1 cellular context compared by ENCODE assay signal in the genomic region with DNA sequence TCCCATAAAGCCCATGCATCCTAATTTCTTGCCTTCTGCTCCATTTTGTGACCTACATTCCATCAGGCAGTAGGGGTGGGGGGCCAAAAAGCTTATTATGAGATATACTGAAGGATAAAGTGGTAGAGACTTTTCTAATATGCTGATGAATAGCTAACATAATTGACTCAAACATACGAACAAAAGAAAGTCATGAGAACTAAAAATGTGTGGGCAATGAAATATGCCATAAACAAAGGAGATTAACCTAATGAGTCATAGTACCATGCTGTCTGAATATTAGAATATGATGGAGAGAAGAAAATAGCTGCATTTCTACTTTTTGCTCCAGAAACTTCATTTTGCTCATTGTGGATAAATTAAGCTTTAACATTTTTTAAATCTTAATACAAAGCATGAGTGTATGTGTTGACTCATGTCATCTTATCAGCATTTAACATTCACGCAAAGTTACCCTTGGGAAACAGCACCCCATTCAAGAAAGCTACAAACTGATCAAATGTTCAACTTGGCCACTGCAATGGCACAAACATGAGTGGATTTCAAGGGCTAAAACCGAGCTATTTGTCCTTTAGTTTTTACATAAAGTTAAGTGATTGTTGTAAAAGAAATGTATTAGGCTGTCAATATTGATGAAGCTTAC.
A peak's percentile ranks its signal among the peaks of the same experiment; 100 is the strongest.
TF ChIP-seq lines count a peak whose summit lies in the region.

No MANE protein-coding gene starts in this region.

TF ChIP-seq in SK-N-SH, 30 proteins besides CTCF, POLR2A, EP300 and RAD21 (continued from another document):
- TF ChIP-seq POLR2AphosphoS5 (IDR thresholded peaks at IDR 0.05; ENCODE audit: low read depth, low read length) (peak; percentile 19; the same call in 1 of the 2 replicates), FOSL2 (IDR thresholded peaks at IDR 0.05; ENCODE audit: borderline replicate concordance, low read depth) (peak; percentile 40; the same call in 1 of the 2 replicates)
